Comparison of ENCODE assay signal across 11 cellular contexts in the genomic region with DNA sequence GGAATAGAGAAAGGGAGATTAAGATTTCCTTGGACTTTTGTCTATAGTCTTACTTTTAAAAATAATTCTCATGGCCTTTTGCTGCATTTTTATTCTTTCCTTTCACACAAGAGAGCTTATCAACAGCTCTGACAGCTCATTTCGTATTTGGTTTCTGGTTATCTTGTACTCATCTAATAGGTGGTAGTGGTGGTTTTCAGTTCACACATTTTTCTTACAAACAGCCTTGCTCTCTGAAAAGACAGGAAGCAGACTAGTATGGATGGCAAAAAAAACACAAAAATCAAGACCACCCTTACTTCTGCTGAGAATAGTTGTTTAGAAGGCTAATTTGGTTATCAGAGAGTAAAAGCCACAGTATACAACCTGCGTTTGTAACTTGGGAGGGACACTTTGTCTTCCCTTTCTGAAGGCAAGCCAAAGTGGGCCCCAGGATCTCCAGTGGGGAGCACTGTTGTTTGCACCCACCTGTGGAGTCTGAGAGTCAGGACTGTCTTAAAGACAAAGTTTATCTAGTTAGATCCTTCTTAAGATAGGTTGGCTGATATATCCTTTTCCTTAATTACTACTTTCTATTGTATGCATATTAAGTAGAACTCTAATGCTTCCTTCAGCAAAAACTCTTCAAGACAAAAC.
DNase-seq lines count a peak whose midpoint lies in the region; ATAC-seq, FAIRE-seq and TF ChIP-seq lines count a peak whose summit lies in the region.
"Had no signal": no experiment of that assay in that cellular context is flagged by ENCODE, and none has a peak within 500 bp of the region (broad histone marks: within the 10 kb centered on the region; RNA-seq: fewer than 3 reads in every experiment).

No MANE protein-coding gene starts in this region.

- H3K79me2 ChIP-seq in HepG2 (ENCODE audit: insufficient read depth, low read length), result no peaks in the 10 kb centered on the region

- no peak for TF ChIP-seq EP300 in HepG2 (IDR thresholded peaks at IDR 0.05; ENCODE audit: low read depth in 2 of 2, low read length in 2 of 2)
- no peak for TF ChIP-seq EP300 in HepG2 (CRISPR knock-in tag; IDR thresholded peaks at IDR 0.05; ENCODE audit: borderline replicate concordance)

- no peaks in the 10 kb centered on the region for H3K27me3 ChIP-seq in HepG2 (ENCODE audit: control insufficient read depth in 1 of 2, insufficient read depth in 2 of 2, low read length in 2 of 2)

- DNase-seq in activated CD4-positive, CD25-positive, alpha-beta regulatory T cell treated with anti-CD3 and anti-CD28 coated beads, Interleukin-2, amount 50 U/mL, for 72 hours, result no peak
- no peak for DNase-seq in activated B cell treated with CpG ODN at 0.5 μM for 24 hours
- peak; percentile 31 for DNase-seq in stimulated activated CD8-positive, alpha-beta memory T cell treated with anti-CD3 and anti-CD28 coated beads, Interleukin-4, amount 100 ng/mL, for 48 hours
- no peak for DNase-seq in GM20000 (ENCODE audit: low spot score)
- no peak for DNase-seq in HepG2 (ENCODE audit: low spot score)
- DNase-seq: aorta had no signal

- no peaks in the 10 kb centered on the region for H3K27me3 Mint-ChIP-seq in activated B cell treated with CpG ODN at 0.5 μM for 24 hours

- in situ Hi-C loops in HepG2 (cut with HindIII; ENCODE audit: extremely low pct_ligation_motif_present, low pct_unique_long_range_greater_than_20kb), result no loop called here

- no peak overlapping the region for H3K27ac ChIP-seq in HepG2 (ENCODE audit: extremely low read length, insufficient read depth, low read length)
- H3K27ac ChIP-seq: 22Rv1, SK-N-MC had no signal

- peak overlapping the region; percentile 70 for H3K27ac Mint-ChIP-seq in activated B cell treated with CpG ODN at 0.5 μM for 24 hours

- POLR2A ChIA-PET in activated B cell treated with CpG ODN at 0.5 μM for 24 hours (lab: Charles Lee) (interaction anchor here (1.1 kb wide), 1 partner anchor 17 kb away, joined by 8 read pairs; no protein-coding TSS in a partner anchor), HepG2 (lab: Yijun Ruan, JAX) (no interaction called here)

- no peaks in the 10 kb centered on the region for H4K20me1 ChIP-seq in HepG2 (ENCODE audit: insufficient read depth, low read length)

- no TSS peak for BruUV-seq in HepG2 (replicated peaks; lab: Mats Ljungman, UMichigan)

- no peak overlapping the region for H3K4me3 ChIP-seq in HepG2 (replicated peaks in 1 of 3; ENCODE audit: insufficient read depth in 1 of 3, low read depth in 2 of 3, low read length in 3 of 3)
- H3K4me3 ChIP-seq: SK-N-MC had no signal

- H3K9me3 Mint-ChIP-seq in activated B cell treated with CpG ODN at 0.5 μM for 24 hours, result no peaks in the 10 kb centered on the region

- H3K9me3 ChIP-seq in HepG2 (ENCODE audit: low read length), result no peaks in the 10 kb centered on the region

- intact Hi-C loops in activated B cell treated with CpG ODN at 0.5 μM for 24 hours (cut with micrococcal nuclease), result loop anchor here (5.0 kb wide), 1 partner anchor 36 kb away; no protein-coding TSS in a partner anchor
- intact Hi-C loops in HepG2 (cut with micrococcal nuclease; ENCODE audit: unreplicated experiment), result loop anchor here (5.0 kb wide), 1 partner anchor 1569 kb away; no protein-coding TSS in a partner anchor

- H3K36me3 Mint-ChIP-seq in activated B cell treated with CpG ODN at 0.5 μM for 24 hours (ENCODE audit: low read depth), result peaks cover 8% of the 10 kb centered on the region

- no peak for TF ChIP-seq RAD21 in HepG2 (CRISPR knock-in tag; IDR thresholded peaks at IDR 0.05)

- no peak for TF ChIP-seq CTCF in activated B cell treated with CpG ODN at 0.5 μM for 24 hours (IDR thresholded peaks at IDR 0.05)
- TF ChIP-seq CTCF in GM20000 (IDR thresholded peaks at IDR 0.05; ENCODE audit: extremely low read depth, missing control alignments), result no peak
- TF ChIP-seq CTCF in HepG2 (CRISPR knock-in tag; IDR thresholded peaks at IDR 0.05), result no peak

- no peak for FAIRE-seq in HepG2 (lab: Jason Lieb, UNC)

- peaks cover 3% of the 10 kb centered on the region; the same call in 1 of the 2 replicates for H3K4me1 ChIP-seq in HepG2 (ENCODE audit: insufficient read depth, low read length)

- no peaks in the 10 kb centered on the region for H3K36me3 ChIP-seq in HepG2 (replicated peaks in 1 of 2; ENCODE audit: control insufficient read depth in 1 of 2, insufficient read depth in 2 of 2, low read length in 2 of 2)

- H3K9ac ChIP-seq in HepG2 (ENCODE audit: insufficient read depth, low read depth, low read length), result no peak overlapping the region

- no peak for TF ChIP-seq POLR2A in HepG2 (IDR thresholded peaks at IDR 0.05; ENCODE audit: insufficient read depth in 1 of 2, low read depth in 2 of 2, low read length in 2 of 2)

- no peak overlapping the region for H3K4me3 Mint-ChIP-seq in activated B cell treated with CpG ODN at 0.5 μM for 24 hours

- H3K4me2 ChIP-seq in HepG2 (ENCODE audit: low read depth, low read length), result no peak overlapping the region

- peaks cover 79% of the 10 kb centered on the region for H3K4me1 Mint-ChIP-seq in activated B cell treated with CpG ODN at 0.5 μM for 24 hours

- CTCF ChIA-PET in activated B cell treated with CpG ODN at 0.5 μM for 24 hours (lab: Charles Lee) (interaction anchor here (1.0 kb wide), 1 partner anchor 11 kb away, joined by 4 read pairs; no protein-coding TSS in a partner anchor), HepG2 (lab: Yijun Ruan, JAX; ENCODE audit: low intra/inter-chr PET ratio, low total read pairs) (no interaction called here)

- ATAC-seq in activated CD4-positive, CD25-positive, alpha-beta regulatory T cell treated with anti-CD3 and anti-CD28 coated beads, Interleukin-2, amount 50 U/mL, for 24 hours, result peak; percentile 71 to 72
- peak; percentile 73 for ATAC-seq in HG02798 (IDR thresholded peaks at IDR 0.05; ENCODE audit: poor library complexity, unreplicated experiment)
- ATAC-seq in activated B cell treated with CpG ODN at 0.5 μM for 24 hours (ENCODE audit: low read depth), result no peak
- no peak for ATAC-seq in HepG2
- ATAC-seq in HG03135 (IDR thresholded peaks at IDR 0.05; ENCODE audit: unreplicated experiment), result no peak

- 91% methylated on average over 2 of the region's 2 CpGs for WGBS in HepG2 (ENCODE audit: low lambda C conversion rate)

- H2AFZ ChIP-seq in HepG2 (ENCODE audit: low read length), result no peak overlapping the region

TF ChIP-seq in HepG2, 621 proteins besides CTCF, POLR2A, EP300 and RAD21:
- TF ChIP-seq ZNF614 (CRISPR knock-in tag; IDR thresholded peaks at IDR 0.05; ENCODE audit: borderline replicate concordance) (no peak), SNAPC2 (CRISPR knock-in tag; IDR thresholded peaks at IDR 0.05) (no peak), ATF1 (CRISPR knock-in tag; IDR thresholded peaks at IDR 0.05) (no peak)

Comparison
In these comparisons a context has a peak if more than half of its experiments do, and no peak if none do; other contexts are left out.
1. ATAC-seq: peak in activated CD4-positive, CD25-positive, alpha-beta regulatory T cell treated with anti-CD3 and anti-CD28 coated beads, Interleukin-2, amount 50 U/mL, for 24 hours (2 of 2) and HG02798 (single experiment); none in activated B cell treated with CpG ODN at 0.5 μM for 24 hours (single experiment), HepG2 (single experiment) and HG03135 (single experiment).